13 cellular contexts compared by ENCODE assay signal in genomic region chr7:74535951-74536356, GRCh38.
"Had no signal": no experiment of that assay in that cellular context is flagged by ENCODE, and none has a peak within 500 bp of the region (broad histone marks: within the 10 kb centered on the region; RNA-seq: fewer than 3 reads in every experiment).

No MANE protein-coding gene starts in this region.

- H3K4me3 ChIP-seq: lower lobe of right lung, spleen had no signal

- FAIRE-seq: bronchial epithelial cell, frontal cortex, keratinocyte had no signal

- DNase-seq: activated CD4-positive, alpha-beta memory T cell treated with anti-CD3 and anti-CD28 coated beads for 36 hours; activated naive CD8-positive, alpha-beta T cell treated with anti-CD3 and anti-CD28 coated beads, Interleukin-2, amount 10 ng/mL, durations not matched to agents 7 days and 5 days; activated T-cell treated with anti-CD3 and anti-CD28 coated beads, Interleukin-2, amount 50 U/mL, for 48 hours; aorta; lower lobe of right lung; spleen; stimulated activated CD4-positive, alpha-beta T cell treated with anti-CD3 and anti-CD28 coated beads, Interleukin-2, amount 100 ng/mL, for 24 hours; stimulated activated naive CD4-positive, alpha-beta T cell; T-helper 9 cell had no signal

- H3K27ac ChIP-seq: lower lobe of right lung, spleen had no signal

- H3K27me3 ChIP-seq: spleen had no signal

- H3K27ac Mint-ChIP-seq: activated CD4-positive, alpha-beta memory T cell treated with anti-CD3 and anti-CD28 coated beads for 36 hours; activated naive CD8-positive, alpha-beta T cell treated with anti-CD3 and anti-CD28 coated beads, Interleukin-2, amount 10 ng/mL, durations not matched to agents 7 days and 5 days; mesothelial cell of epicardium had no signal

- H3K4me3 Mint-ChIP-seq: activated CD4-positive, alpha-beta memory T cell treated with anti-CD3 and anti-CD28 coated beads for 36 hours; activated naive CD8-positive, alpha-beta T cell treated with anti-CD3 and anti-CD28 coated beads, Interleukin-2, amount 10 ng/mL, durations not matched to agents 7 days and 5 days; mesothelial cell of epicardium had no signal

- H3K9me3 Mint-ChIP-seq: activated CD4-positive, alpha-beta memory T cell treated with anti-CD3 and anti-CD28 coated beads for 36 hours; activated naive CD8-positive, alpha-beta T cell treated with anti-CD3 and anti-CD28 coated beads, Interleukin-2, amount 10 ng/mL, durations not matched to agents 7 days and 5 days; mesothelial cell of epicardium had no signal

- H3K9me3 ChIP-seq: lower lobe of right lung, spleen had no signal

- H3K4me1 ChIP-seq: lower lobe of right lung, spleen had no signal

- H3K27me3 Mint-ChIP-seq: activated CD4-positive, alpha-beta memory T cell treated with anti-CD3 and anti-CD28 coated beads for 36 hours; activated naive CD8-positive, alpha-beta T cell treated with anti-CD3 and anti-CD28 coated beads, Interleukin-2, amount 10 ng/mL, durations not matched to agents 7 days and 5 days had no signal

- H3K36me3 ChIP-seq: spleen had no signal

- H3K36me3 Mint-ChIP-seq: activated CD4-positive, alpha-beta memory T cell treated with anti-CD3 and anti-CD28 coated beads for 36 hours; activated naive CD8-positive, alpha-beta T cell treated with anti-CD3 and anti-CD28 coated beads, Interleukin-2, amount 10 ng/mL, durations not matched to agents 7 days and 5 days had no signal

- H3K4me1 Mint-ChIP-seq: activated naive CD8-positive, alpha-beta T cell treated with anti-CD3 and anti-CD28 coated beads, Interleukin-2, amount 10 ng/mL, durations not matched to agents 7 days and 5 days; mesothelial cell of epicardium had no signal
